ENCODE assay signal across 1 cellular context in genomic region chr1:9128520-9129371, GRCh38.
TF ChIP-seq lines count a peak whose summit lies in the region.

TSS of gene GPR157 (minus strand) at chr1:9129102. CDS start at chr1:9129027, 75 bp downstream.

TF ChIP-seq in K562, 482 proteins besides CTCF, POLR2A, EP300 and RAD21 (continued from another document and continues in another):
- TF ChIP-seq ZNF407 (IDR thresholded peaks at IDR 0.05; ENCODE audit: low read depth) (no peak), NR2C1 (IDR thresholded peaks at IDR 0.05) (no peak), NR2C1 (tag; IDR thresholded peaks at IDR 0.05) (no peak), HMG20A (CRISPR knock-in tag; conservative IDR thresholded peaks at IDR 0.05) (no peak), KAT8 (IDR thresholded peaks at IDR 0.05; ENCODE audit: low read depth) (no peak), ETV6 (IDR thresholded peaks at IDR 0.05; ENCODE audit: borderline replicate concordance in 1 of 2, low read depth in 2 of 2, low read length in 1 of 2) (no peak), ETV6 (CRISPR knock-in tag; IDR thresholded peaks at IDR 0.05; ENCODE audit: borderline replicate concordance) (no peak), MCM3 (IDR thresholded peaks at IDR 0.05) (no peak), NCOR1 (IDR thresholded peaks at IDR 0.05) (no peak), EWSR1 (IDR thresholded peaks at IDR 0.05; ENCODE audit: borderline replicate concordance, low read depth, partially characterized antibody) (no peak), KDM5B (IDR thresholded peaks at IDR 0.05; ENCODE audit: insufficient replicate concordance, low read depth, low read length) (no peak), ZBED1 (IDR thresholded peaks at IDR 0.05) (no peak), ZZZ3 (IDR thresholded peaks at IDR 0.05) (no peak), PRDM10 (IDR thresholded peaks at IDR 0.05; ENCODE audit: partially characterized antibody) (no peak), ZNF253 (CRISPR knock-in tag; conservative IDR thresholded peaks at IDR 0.05) (no peak), NFIC (IDR thresholded peaks at IDR 0.05) (no peak), ZNF324 (CRISPR knock-in tag; IDR thresholded peaks at IDR 0.05) (no peak), ZNF133 (CRISPR knock-in tag; IDR thresholded peaks at IDR 0.05) (no peak), JUNB (CRISPR knock-in tag; conservative IDR thresholded peaks at IDR 0.05) (no peak), ZNF408 (CRISPR knock-in tag; IDR thresholded peaks at IDR 0.05; ENCODE audit: low read depth) (no peak), THRA (IDR thresholded peaks at IDR 0.05) (no peak), RFX7 (CRISPR knock-in tag; IDR thresholded peaks at IDR 0.05) (no peak), ZKSCAN3 (CRISPR knock-in tag; IDR thresholded peaks at IDR 0.05) (no peak), ZNF280B (CRISPR knock-in tag; IDR thresholded peaks at IDR 0.05) (no peak), ZNF197 (CRISPR knock-in tag; IDR thresholded peaks at IDR 0.05; ENCODE audit: low read depth) (no peak), NEUROD1 (IDR thresholded peaks at IDR 0.05; ENCODE audit: borderline replicate concordance, low read depth, low read length, partially characterized antibody) (no peak), NRF1 (conservative IDR thresholded peaks at IDR 0.05 in 1 of 2, IDR thresholded peaks at IDR 0.05 in 1 of 2) (peak; percentile 79 to 84), ETS1 (conservative IDR thresholded peaks at IDR 0.05; ENCODE audit: control insufficient read depth, low read depth, low read length) (peak; percentile 36; the same call in 1 of the 2 replicates), MAZ (CRISPR knock-in tag; conservative IDR thresholded peaks at IDR 0.05 in 1 of 2, IDR thresholded peaks at IDR 0.05 in 1 of 2) (peak in 1 of 2 experiments; percentile 73; a peak in 3 of 4 replicates), PTRF (tag; IDR thresholded peaks at IDR 0.05) (no peak), TARDBP (IDR thresholded peaks at IDR 0.05) (no peak), ZNF592 (IDR thresholded peaks at IDR 0.05) (no peak), TCF7L2 (IDR thresholded peaks at IDR 0.05; ENCODE audit: low read depth, low read length) (no peak), CHD1 (IDR thresholded peaks at IDR 0.05; ENCODE audit: low read length) (no peak), STAT6 (CRISPR knock-in tag; IDR thresholded peaks at IDR 0.05) (no peak), SPI1 (IDR thresholded peaks at IDR 0.05; ENCODE audit: borderline replicate concordance, low read depth, low read length) (no peak), YY1 (IDR thresholded peaks at IDR 0.05; ENCODE audit: borderline replicate concordance in 1 of 3, control insufficient read depth in 1 of 3, extremely low read depth in 1 of 3, insufficient read depth in 3 of 3, insufficient read length in 1 of 3, insufficient replicate concordance in 2 of 3, low read depth in 1 of 3, low read length in 2 of 3) (no peak), RB1 (IDR thresholded peaks at IDR 0.05; ENCODE audit: low read depth) (peak; percentile 51; the same call in 1 of the 2 replicates), CC2D1A (IDR thresholded peaks at IDR 0.05) (no peak)
